8 cellular contexts compared by ENCODE assay signal in the genomic region with DNA sequence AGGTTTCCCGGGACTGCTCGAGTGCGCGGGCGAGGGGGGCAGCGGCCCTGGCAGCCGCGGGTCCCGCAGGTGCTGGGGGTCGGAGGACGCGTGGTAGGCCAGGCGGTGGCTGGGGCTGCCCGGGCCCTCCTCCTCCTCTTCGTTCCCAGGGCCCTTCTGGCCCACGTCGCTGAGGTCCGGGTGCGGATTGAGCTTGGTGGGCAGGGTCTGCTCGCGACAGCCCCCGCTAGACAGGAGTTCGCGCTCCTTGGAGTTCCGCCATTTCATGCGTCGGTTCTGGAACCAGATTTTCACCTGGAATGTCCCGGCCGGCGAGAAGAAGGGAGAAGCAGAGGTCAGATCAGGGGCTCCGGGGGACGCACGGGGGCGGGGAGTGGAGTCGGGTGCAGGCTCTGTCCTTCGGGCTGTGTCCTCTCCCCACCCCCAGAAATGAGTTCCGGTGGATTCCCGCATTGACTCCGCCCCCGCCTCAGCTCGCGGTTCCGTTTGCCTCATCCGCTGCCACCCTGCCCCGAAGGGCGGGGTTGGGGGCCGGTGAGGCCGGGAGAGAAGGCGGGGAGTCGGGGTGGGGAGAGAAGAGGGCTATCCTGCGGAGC. TPM values are rescaled to one million over a fixed set of nuclear protein-coding genes. Genes with fewer than 3 reads are reported as not detected.
A peak's percentile ranks its signal among the peaks of the same experiment; 100 is the strongest.
DNase-seq lines count a peak whose midpoint lies in the region; TF ChIP-seq lines count a peak whose summit lies in the region.

No MANE protein-coding gene starts in this region.

- H3K27ac ChIP-seq in iPS-20b (ENCODE audit: low read length), result no peak overlapping the region
- no peak overlapping the region for H3K27ac ChIP-seq in A673 (ENCODE audit: low read depth, low read length, poor library complexity, severe bottlenecking)

- H3K27me3 ChIP-seq in iPS-20b (ENCODE audit: insufficient read depth, low read length) (peaks cover 89% of the 10 kb centered on the region), HAP-1 (ENCODE audit: low read depth) (peaks cover 58% of the 10 kb centered on the region), A673 (replicated peaks; ENCODE audit: insufficient read depth, low read depth, low read length, poor library complexity) (peaks cover 70% of the 10 kb centered on the region)

- in situ Hi-C loops in HAP-1 (cut with MboI; ENCODE audit: low sequenced_read_pairs), result no loop called here

- POLR2A ChIA-PET in A673 (lab: Charles Lee; ENCODE audit: low non-redundant PET), result no interaction called here

- peaks cover 36% of the 10 kb centered on the region for H3K4me1 ChIP-seq in iPS-20b (ENCODE audit: insufficient read depth, low read length)
- no peaks in the 10 kb centered on the region for H3K4me1 ChIP-seq in HAP-1
- no peaks in the 10 kb centered on the region for H3K4me1 ChIP-seq in A673 (ENCODE audit: insufficient read depth, low read length, poor library complexity, severe bottlenecking)

- intact Hi-C loops in A673 (cut with micrococcal nuclease; ENCODE audit: unreplicated experiment), result no loop called here

- H3K4me3 ChIP-seq in iPS-20b (ENCODE audit: low read length), result peak overlapping the region; percentile 77
- no peak overlapping the region for H3K4me3 ChIP-seq in HAP-1
- no peak overlapping the region for H3K4me3 ChIP-seq in A673 (ENCODE audit: low read depth, low read length, poor library complexity, severe bottlenecking)

- DNase-seq in NCI-H1092 treated with DMSO at 0.1 percent for 48 hours (lab: John Stamatoyannopoulos, UW), result peak; percentile 54
- DNase-seq in activated CD8-positive, alpha-beta memory T cell treated with anti-CD3 and anti-CD28 coated beads, Interleukin-2, amount 50 U/mL, for 48 hours, result peak; percentile 59
- peak; percentile 26 to 49 for DNase-seq in stimulated activated CD8-positive, alpha-beta memory T cell treated with anti-CD3 and anti-CD28 coated beads, Interleukin-7, amount 100 ng/mL, for 4 hours (ENCODE audit: low read depth in 2 of 2)
- DNase-seq in HAP-1 (ENCODE audit: low spot score in 2 of 2), result no peak
- DNase-seq in NCI-H2107 (lab: John Stamatoyannopoulos, UW), result no peak
- DNase-seq in A673 (ENCODE audit: low spot score), result no peak
- DNase-seq in DMS153 (lab: John Stamatoyannopoulos, UW), result no peak

- no peaks in the 10 kb centered on the region for H3K9me3 ChIP-seq in iPS-20b (ENCODE audit: insufficient read depth, low read depth, low read length)
- no peaks in the 10 kb centered on the region for H3K9me3 ChIP-seq in HAP-1
- no peaks in the 10 kb centered on the region for H3K9me3 ChIP-seq in A673 (ENCODE audit: low read depth, low read length, poor library complexity, severe bottlenecking)

- CTCF ChIA-PET in A673 (lab: Charles Lee), result no interaction called here

- no peaks in the 10 kb centered on the region for H3K36me3 ChIP-seq in iPS-20b (ENCODE audit: insufficient read depth, low read depth, low read length)
- no peaks in the 10 kb centered on the region for H3K36me3 ChIP-seq in HAP-1 (replicated peaks)
- no peaks in the 10 kb centered on the region for H3K36me3 ChIP-seq in A673 (ENCODE audit: insufficient read depth, low read length, poor library complexity, severe bottlenecking)

- TF ChIP-seq CTCF in A673 (conservative IDR thresholded peaks at IDR 0.05; ENCODE audit: low read depth, low read length), result no peak

- peak overlapping the region; percentile 41; the same call in 1 of the 2 replicates for H3K9ac ChIP-seq in iPS-20b (ENCODE audit: low read depth, low read length)

- BruUV-seq in A673 (replicated peaks; lab: Mats Ljungman, UMichigan), result no TSS peak

RNA-seq across cellular contexts. Expression of gene DBX1, which starts 3.9 kb away (rescaled TPM):
- not detected in 2 replicates for total RNA-seq in A673 (2021)

Comparison
In these comparisons a context has a peak if more than half of its experiments do, and no peak if none do; other contexts are left out.
1. DNase-seq: peak in NCI-H1092 treated with DMSO at 0.1 percent for 48 hours (single experiment), activated CD8-positive, alpha-beta memory T cell treated with anti-CD3 and anti-CD28 coated beads, Interleukin-2, amount 50 U/mL, for 48 hours (single experiment) and stimulated activated CD8-positive, alpha-beta memory T cell treated with anti-CD3 and anti-CD28 coated beads, Interleukin-7, amount 100 ng/mL, for 4 hours (2 of 2); none in HAP-1 (0 of 2), NCI-H2107 (single experiment), A673 (single experiment) and DMS153 (single experiment).